Comparison of ENCODE assay signal across 22 cellular contexts in genomic region chr1:11921022-11921421, GRCh38. TPM values are rescaled to one million over a fixed set of nuclear protein-coding genes. Genes with fewer than 3 reads are reported as not detected.
DNase-seq lines count a peak whose midpoint lies in the region; ATAC-seq and TF ChIP-seq lines count a peak whose summit lies in the region.
"Had no signal": no experiment of that assay in that cellular context is flagged by ENCODE, and none has a peak within 500 bp of the region (broad histone marks: within the 10 kb centered on the region; RNA-seq: fewer than 3 reads in every experiment).

No MANE protein-coding gene starts in this region.

- H4K20me1 ChIP-seq in H9 (ENCODE audit: control insufficient read depth, insufficient read depth, insufficient read length), result peaks cover 2% of the 10 kb centered on the region

- H3K4me2 ChIP-seq in H9 (ENCODE audit: insufficient read depth, insufficient read length, low read length), result no peak overlapping the region
- H3K4me2 ChIP-seq: SK-N-SH had no signal

- no peak overlapping the region for H3T11ph ChIP-seq in H9 (ENCODE audit: low read length)

- H3K27ac Mint-ChIP-seq in H9, result no peak overlapping the region; a peak in 1 of 7 replicates
- H3K27ac Mint-ChIP-seq: activated B cell treated with CpG ODN at 0.5 μM for 24 hours; activated CD8-positive, alpha-beta T cell treated with anti-CD3 and anti-CD28 coated beads for 36 hours had no signal

- peaks cover 9% of the 10 kb centered on the region; the same call in 1 of the 2 replicates for H3K79me2 ChIP-seq in H9 (ENCODE audit: insufficient read depth, low read length)

- peaks cover 11 to 16% of the 10 kb centered on the region in 2 experiments for H3K4me1 Mint-ChIP-seq in H9

- no peak overlapping the region for H4K91ac ChIP-seq in H9 (ENCODE audit: insufficient read length, low read depth, low read length)

- no peaks in the 10 kb centered on the region for H3K9me3 Mint-ChIP-seq in H9
- H3K9me3 Mint-ChIP-seq: activated B cell treated with CpG ODN at 0.5 μM for 24 hours; activated CD8-positive, alpha-beta T cell treated with anti-CD3 and anti-CD28 coated beads for 36 hours; effector memory CD8-positive, alpha-beta T cell had no signal

- no peak overlapping the region for H3K4me3 Mint-ChIP-seq in H9
- H3K4me3 Mint-ChIP-seq: activated B cell treated with CpG ODN at 0.5 μM for 24 hours; activated CD8-positive, alpha-beta T cell treated with anti-CD3 and anti-CD28 coated beads for 36 hours; effector memory CD8-positive, alpha-beta T cell had no signal

- no peak overlapping the region for H2AK5ac ChIP-seq in H9 (ENCODE audit: insufficient read length, low read length)

- no peak overlapping the region for H2AFZ ChIP-seq in H9 (ENCODE audit: low read length)

- no peak overlapping the region for H4K8ac ChIP-seq in H9 (replicated peaks; ENCODE audit: insufficient read length, low read depth, low read length)

- H4K5ac ChIP-seq in H9 (ENCODE audit: insufficient read length, low read depth, low read length), result no peak overlapping the region

- WGBS in H9 (ENCODE audit: extremely low coverage, insufficient read length, low lambda C conversion rate), result no CpG with 5 or more reads among the region's 9 CpGs
- WGBS in suprapubic skin, result 84% methylated on average over 9 of the region's 9 CpGs

- H2BK5ac ChIP-seq in H9 (ENCODE audit: insufficient read length, low read length), result no peak overlapping the region

- no peak overlapping the region for H3K56ac ChIP-seq in H9 (ENCODE audit: insufficient read length, low read depth, low read length)

- H3K27me3 ChIP-seq in H9 (ENCODE audit: insufficient read depth, low read length), result no peaks in the 10 kb centered on the region
- no peaks in the 10 kb centered on the region for H3K27me3 ChIP-seq in layer of hippocampus (ENCODE audit: control insufficient read depth, insufficient read depth, low read length)
- no peaks in the 10 kb centered on the region for H3K27me3 ChIP-seq in suprapubic skin
- H3K27me3 ChIP-seq: Peyer's patch, thyroid gland had no signal

- H3K4me3 ChIP-seq in suprapubic skin, result no peak overlapping the region
- H3K4me3 ChIP-seq: mucosa of descending colon, thyroid gland had no signal

- peaks cover 56% of the 10 kb centered on the region for H3K36me3 ChIP-seq in suprapubic skin

- no peak overlapping the region for H2BK15ac ChIP-seq in H9 (ENCODE audit: low read depth, low read length)

- no peak overlapping the region for H2BK20ac ChIP-seq in H9 (ENCODE audit: low read depth, low read length, poor library complexity, severe bottlenecking)

- no peak for TF ChIP-seq EP300 in suprapubic skin (IDR thresholded peaks at IDR 0.05)

- no peaks in the 10 kb centered on the region for H3K27me3 Mint-ChIP-seq in H9 (ENCODE audit: low read depth)
- H3K27me3 Mint-ChIP-seq: activated B cell treated with CpG ODN at 0.5 μM for 24 hours; activated CD8-positive, alpha-beta T cell treated with anti-CD3 and anti-CD28 coated beads for 36 hours; effector memory CD8-positive, alpha-beta T cell had no signal

- peaks cover 3% of the 10 kb centered on the region for H3K79me1 ChIP-seq in H9 (ENCODE audit: insufficient read depth, low read depth, low read length, poor library complexity, severe bottlenecking)

- no peak overlapping the region for H3K14ac ChIP-seq in H9 (ENCODE audit: insufficient read depth, low read length)

- no peak for ATAC-seq in GM21360 (IDR thresholded peaks at IDR 0.05; ENCODE audit: unreplicated experiment)
- ATAC-seq in HG03175 (IDR thresholded peaks at IDR 0.05; ENCODE audit: unreplicated experiment), result no peak
- ATAC-seq: activated CD8-positive, alpha-beta T cell treated with anti-CD3 and anti-CD28 coated beads for 36 hours; effector memory CD8-positive, alpha-beta T cell had no signal

- H3K23ac ChIP-seq in H9 (ENCODE audit: insufficient read length, low read depth, low read length), result no peak overlapping the region

- H3K9ac ChIP-seq in H9 (ENCODE audit: extremely low read depth, insufficient read length, low read length), result peak overlapping the region; percentile 61
- H3K9ac ChIP-seq: SK-N-SH had no signal

- H3K9me3 ChIP-seq in H9 (ENCODE audit: control insufficient read depth, low read depth, low read length) (no peaks in the 10 kb centered on the region), suprapubic skin (no peaks in the 10 kb centered on the region)
- H3K9me3 ChIP-seq: Caco-2, mucosa of descending colon, Peyer's patch, SK-N-SH, thyroid gland had no signal

- no peak for TF ChIP-seq CTCF in H9 (conservative IDR thresholded peaks at IDR 0.05)
- TF ChIP-seq CTCF in suprapubic skin (IDR thresholded peaks at IDR 0.05), result no peak

- no peak overlapping the region for H3K4ac ChIP-seq in H9 (ENCODE audit: low read depth, low read length)

- TF ChIP-seq POLR2A in suprapubic skin (IDR thresholded peaks at IDR 0.05), result no peak

- peaks cover 25 to 58% (median 52%) of the 10 kb centered on the region in 3 experiments; a peak in 6 of 7 replicates for H3K36me3 Mint-ChIP-seq in H9 (ENCODE audit: insufficient read depth in 1 of 3, low read depth in 3 of 3)

- H3K23me2 ChIP-seq in H9 (ENCODE audit: insufficient read length, low read depth, low read length, poor library complexity, severe bottlenecking), result peaks cover 9% of the 10 kb centered on the region

- H2BK12ac ChIP-seq in H9 (ENCODE audit: insufficient read length, low read depth, low read length), result no peak overlapping the region

- H3K18ac ChIP-seq in H9 (ENCODE audit: insufficient read length, low read depth, low read length), result no peak overlapping the region

- H2BK120ac ChIP-seq in H9 (ENCODE audit: low read depth, low read length, poor library complexity, severe bottlenecking), result no peak overlapping the region

- no peak overlapping the region for H3K27ac ChIP-seq in H9 (ENCODE audit: insufficient read length, low read depth, low read length)
- peak overlapping the region; percentile 62 for H3K27ac ChIP-seq in angular gyrus (ENCODE audit: low read depth, low read length)
- peak overlapping the region; percentile 57 for H3K27ac ChIP-seq in layer of hippocampus (ENCODE audit: low read depth, low read length)
- peak overlapping the region; percentile 40 for H3K27ac ChIP-seq in suprapubic skin
- H3K27ac ChIP-seq: Peyer's patch had no signal

- H3K4me1 ChIP-seq in H9 (ENCODE audit: insufficient read depth, low read length) (peaks cover 6% of the 10 kb centered on the region; the same call in 1 of the 2 replicates), suprapubic skin (peaks cover 71% of the 10 kb centered on the region)

- no peak for DNase-seq in H9
- DNase-seq in suprapubic skin (ENCODE audit: low spot score in 2 of 2), result no peak
- no peak for DNase-seq in HT-29 (ENCODE audit: low spot score)
- DNase-seq: activated B cell treated with CpG ODN at 0.5 μM for 24 hours; activated CD8-positive, alpha-beta T cell treated with anti-CD3 and anti-CD28 coated beads for 36 hours; amniotic stem cell; Caco-2; cerebellar nuclear complex; effector memory CD8-positive, alpha-beta T cell; KBM-7; mucosa of descending colon; NCI-H187 treated with DMSO at 0.1 percent for 48 hours; NCI-H226; NCI-H82; Peyer's patch; retina; SK-N-SH had no signal

RNA-seq across cellular contexts. Expression of gene KIAA2013, which starts 5.2 kb away (rescaled TPM):
- total RNA-seq in H9 (2021) (45.7 and 46.8 TPM in 2 replicates), suprapubic skin (10 to 100 TPM; 59.5 to 98.4 (median 78.8) TPM)
- total RNA-seq in HT-29 (2014; rRNA removed; shearing (Covaris generic)), result 129 and 132 TPM in 2 replicates

RNA-seq across cellular contexts. Expression of gene PLOD1, which starts 13.5 kb away (rescaled TPM):
- 57.0 TPM in 2 replicates for total RNA-seq in H9 (2021)
- total RNA-seq in suprapubic skin, result 10 to 100 TPM; 26.7 to 47.6 (median 37.7) TPM
- total RNA-seq in HT-29 (2014; rRNA removed; shearing (Covaris generic)), result 30.3 and 45.6 TPM in 2 replicates

RNA-seq across cellular contexts. Expression of gene MFN2, which starts 59.2 kb away (rescaled TPM):
- 61.4 and 63.3 TPM in 2 replicates for total RNA-seq in H9 (2021)
- total RNA-seq in suprapubic skin, result 100 to 1,000 TPM; 106 to 146 (median 124) TPM
- total RNA-seq in HT-29 (2014; rRNA removed; shearing (Covaris generic)), result 58.3 and 59.9 TPM in 2 replicates
